14 cellular contexts compared by ENCODE assay signal in genomic region chr6:150478651-150479498, GRCh38.
"Had no signal": no experiment of that assay in that cellular context is flagged by ENCODE, and none has a peak within 500 bp of the region (broad histone marks: within the 10 kb centered on the region; RNA-seq: fewer than 3 reads in every experiment).

No MANE protein-coding gene starts in this region.

- H3K36me3 ChIP-seq: adrenal gland, heart right ventricle, thoracic aorta, WERI-Rb-1 had no signal

- H3K27me3 ChIP-seq: adrenal gland, heart right ventricle had no signal

- H3K27ac ChIP-seq: adrenal gland, psoas muscle, thoracic aorta, WERI-Rb-1 had no signal

- H3K9me3 ChIP-seq: adrenal gland, psoas muscle, thoracic aorta had no signal

- H3K4me3 ChIP-seq: adrenal gland, heart right ventricle, psoas muscle, thoracic aorta had no signal

- FAIRE-seq: colon, frontal cortex had no signal

- H3K4me1 ChIP-seq: adrenal gland, psoas muscle had no signal

- DNase-seq: activated CD4-positive, alpha-beta T cell treated with anti-CD3 and anti-CD28 coated beads for 4 hours; activated CD8-positive, alpha-beta memory T cell treated with anti-CD3 and anti-CD28 coated beads, Interleukin-2, amount 50 U/mL, for 4 hours; activated CD8-positive, alpha-beta T cell treated with anti-CD3 and anti-CD28 coated beads, Interleukin-2, amount 10 ng/mL, durations not matched to agents 7 days and 5 days; activated effector memory CD4-positive, alpha-beta T cell treated with anti-CD3 and anti-CD28 coated beads, Interleukin-2, amount 50 U/mL, for 16 hours; activated T-cell treated with anti-CD3 and anti-CD28 coated beads, Interleukin-2, amount 50 U/mL, for 48 hours; adrenal gland; heart right ventricle; kidney; psoas muscle; stimulated activated CD4-positive, alpha-beta T cell treated with anti-CD3 and anti-CD28 coated beads, Interleukin-1b, Interleukin-23, amount 100 ng/mL, for 48 hours; WERI-Rb-1 had no signal
